9 cellular contexts compared by ENCODE assay signal in genomic region chr10:6062101-6062771, GRCh38. TPM values are rescaled to one million over a fixed set of nuclear protein-coding genes. Genes with fewer than 3 reads are reported as not detected.
DNase-seq lines count a peak whose midpoint lies in the region; ATAC-seq and TF ChIP-seq lines count a peak whose summit lies in the region.
"Had no signal": no experiment of that assay in that cellular context is flagged by ENCODE, and none has a peak within 500 bp of the region (broad histone marks: within the 10 kb centered on the region; RNA-seq: fewer than 3 reads in every experiment).

Gene IL2RA (minus strand): TSS chr10:6062367. CDS start chr10:6062151, 216 bp downstream.

- no peak within 1 kb of the TSS for H2BK15ac ChIP-seq in neuronal stem cell (ENCODE audit: low read length)

- POLR2A ChIA-PET in naive thymus-derived CD4-positive, alpha-beta T cell (lab: Charles Lee): interaction anchor here (0.7 to 2.4 kb wide), 9 partner anchors 9 to 360 kb away, joined by 3 to 13 read pairs (median 4); no protein-coding TSS in a partner anchor

- no peak within 1 kb of the TSS for H3K4ac ChIP-seq in neuronal stem cell (ENCODE audit: low read length)

- CTCF ChIA-PET in naive thymus-derived CD4-positive, alpha-beta T cell (lab: Charles Lee): interaction anchor here (0.5 to 3.1 kb wide), 3 partner anchors 11 to 46 kb away, joined by 3 to 10 read pairs (median 7); no protein-coding TSS in a partner anchor

- H3K9ac ChIP-seq in SU-DHL-6 (ENCODE audit: low read length): peak within 1 kb of the TSS; percentile 3; the same call in 1 of the 2 replicates
- no peak within 1 kb of the TSS for H3K9ac ChIP-seq in neuronal stem cell (ENCODE audit: low read depth, low read length, poor library complexity)

- 41% methylated on average over 18 of the region's 18 CpGs for WGBS in thymus
- WGBS in neuronal stem cell (ENCODE audit: extremely low coverage in 2 of 2, insufficient read length in 2 of 2, insufficient replicate concordance in 1 of 2), 2 donors: no CpG with 5 or more reads among the region's 18 CpGs

- H2BK12ac ChIP-seq in neuronal stem cell (ENCODE audit: low read length): no peak within 1 kb of the TSS

- no peak for TF ChIP-seq CTCF in SU-DHL-6 (IDR thresholded peaks at IDR 0.05; ENCODE audit: insufficient read depth, low read length, poor library complexity, severe bottlenecking)

- no peak within 1 kb of the TSS for H4K91ac ChIP-seq in neuronal stem cell (ENCODE audit: low read depth, low read length, poor library complexity)

- H3K36me3 Mint-ChIP-seq in naive thymus-derived CD4-positive, alpha-beta T cell: peaks cover 0 to 45% (median 0%) of the 10 kb centered on the region in 5 donors

- peaks cover 43 to 82% (median 71%) of the 10 kb centered on the region in 7 donors for H3K4me1 Mint-ChIP-seq in naive thymus-derived CD4-positive, alpha-beta T cell

- H3K4me3 Mint-ChIP-seq in naive thymus-derived CD4-positive, alpha-beta T cell: peak within 1 kb of the TSS; percentile 77 to 91 (median 86)

- no peak within 1 kb of the TSS for H2BK120ac ChIP-seq in neuronal stem cell (ENCODE audit: low read depth, low read length)

- no peaks in the 10 kb centered on the region for H3K79me1 ChIP-seq in neuronal stem cell (ENCODE audit: low read depth, low read length)

- peak within 1 kb of the TSS; percentile 34 for H3K4me2 ChIP-seq in SU-DHL-6 (ENCODE audit: low read depth, low read length, poor library complexity, severe bottlenecking)
- H3K4me2 ChIP-seq in neuronal stem cell (ENCODE audit: insufficient read depth, low read length, poor library complexity, severe bottlenecking): no peak within 1 kb of the TSS

- H4K8ac ChIP-seq in neuronal stem cell (ENCODE audit: low read depth, low read length): no peak within 1 kb of the TSS

- ATAC-seq in naive thymus-derived CD4-positive, alpha-beta T cell: peak; percentile 92
- no peak for ATAC-seq in HG02763 (IDR thresholded peaks at IDR 0.05; ENCODE audit: unreplicated experiment)

- no peaks in the 10 kb centered on the region for H4K20me1 ChIP-seq in SU-DHL-6 (ENCODE audit: low read depth, low read length)

- H3K4me1 ChIP-seq in naive thymus-derived CD4-positive, alpha-beta T cell (ENCODE audit: control insufficient read depth in 2 of 2, insufficient read depth in 2 of 2, low read length in 2 of 2): peaks cover 16 to 27% of the 10 kb centered on the region in 2 donors
- H3K4me1 ChIP-seq in thymus (ENCODE audit: control insufficient read depth, insufficient read depth, low read length) (peaks cover 10% of the 10 kb centered on the region), neuronal stem cell (ENCODE audit: control insufficient read depth in 2 of 2, insufficient read depth in 1 of 2, low read depth in 1 of 2, low read length in 2 of 2) (no peaks in the 10 kb centered on the region)

- no peak within 1 kb of the TSS for H2BK5ac ChIP-seq in neuronal stem cell (ENCODE audit: low read length)

- no peaks in the 10 kb centered on the region for H3K36me3 ChIP-seq in SU-DHL-6 (ENCODE audit: low read length)
- H3K36me3 ChIP-seq in naive thymus-derived CD4-positive, alpha-beta T cell (ENCODE audit: control insufficient read depth in 2 of 3, insufficient read depth in 3 of 3, low read length in 3 of 3): no peaks in the 10 kb centered on the region
- H3K36me3 ChIP-seq in thymus (ENCODE audit: control insufficient read depth, insufficient read depth): no peaks in the 10 kb centered on the region
- no peaks in the 10 kb centered on the region for H3K36me3 ChIP-seq in neuronal stem cell (replicated peaks in 1 of 2; ENCODE audit: control insufficient read depth in 2 of 2, insufficient read depth in 2 of 2, low read length in 2 of 2)
- H3K36me3 ChIP-seq: brain microvascular endothelial cell had no signal

- intact Hi-C loops in naive thymus-derived CD4-positive, alpha-beta T cell (cut with micrococcal nuclease): loop anchor here (1.0 kb wide), 6 partner anchors 9 to 48 kb away; no protein-coding TSS in a partner anchor

- no peak within 1 kb of the TSS for H3K23ac ChIP-seq in neuronal stem cell (ENCODE audit: low read depth, low read length, poor library complexity)

- peaks cover 0 to 4% (median 0%) of the 10 kb centered on the region in 11 donors for H3K9me3 Mint-ChIP-seq in naive thymus-derived CD4-positive, alpha-beta T cell

- H3K4me3 ChIP-seq in SU-DHL-6 (ENCODE audit: insufficient read depth, low read length, poor library complexity, severe bottlenecking) (no peak within 1 kb of the TSS), thymus (ENCODE audit: low read length) (peak within 1 kb of the TSS; percentile 13), neuronal stem cell (ENCODE audit: low read length in 2 of 2) (no peak within 1 kb of the TSS)
- H3K4me3 ChIP-seq in naive thymus-derived CD4-positive, alpha-beta T cell (ENCODE audit: low read length): peak within 1 kb of the TSS; percentile 54

- DNase-seq in activated T-helper 1 cell treated with Interleukin-2 at 50 U/mL for 16 hours (ENCODE audit: low read depth) (peak; percentile 34), neuronal stem cell (ENCODE audit: low spot score) (no peak), amniotic stem cell (lab: John Stamatoyannopoulos, UW) (no peak)
- DNase-seq in naive thymus-derived CD4-positive, alpha-beta T cell: peak in 8 of 9 donors; percentile 57 to 79 (median 74)
- DNase-seq: brain microvascular endothelial cell, OCI-M1 had no signal

- no peak within 1 kb of the TSS for H3K18ac ChIP-seq in neuronal stem cell (ENCODE audit: low read length)

- H3K14ac ChIP-seq in neuronal stem cell (ENCODE audit: low read length): no peak within 1 kb of the TSS

- H2AFZ ChIP-seq in SU-DHL-6 (ENCODE audit: low read depth, low read length, severe bottlenecking) (peak within 1 kb of the TSS; percentile 9), neuronal stem cell (ENCODE audit: low read length) (no peak within 1 kb of the TSS)

- H2AK5ac ChIP-seq in neuronal stem cell (ENCODE audit: low read depth, low read length): no peak within 1 kb of the TSS

- H3K9me2 ChIP-seq in SU-DHL-6 (replicated peaks; ENCODE audit: insufficient read depth, low read length): no peaks in the 10 kb centered on the region

- peak within 1 kb of the TSS; percentile 75 to 94 (median 85) for H3K27ac Mint-ChIP-seq in naive thymus-derived CD4-positive, alpha-beta T cell

- H3K9me3 ChIP-seq in SU-DHL-6 (ENCODE audit: insufficient read depth, low read length): no peaks in the 10 kb centered on the region
- H3K9me3 ChIP-seq in naive thymus-derived CD4-positive, alpha-beta T cell (ENCODE audit: control insufficient read depth in 2 of 3, low read length in 3 of 3): no peaks in the 10 kb centered on the region
- no peaks in the 10 kb centered on the region for H3K9me3 ChIP-seq in thymus (ENCODE audit: control insufficient read depth)
- H3K9me3 ChIP-seq in neuronal stem cell (replicated peaks in 1 of 2; ENCODE audit: control insufficient read depth in 2 of 2, insufficient read depth in 1 of 2, low read depth in 1 of 2, low read length in 2 of 2): no peaks in the 10 kb centered on the region

- no peaks in the 10 kb centered on the region for H3K79me2 ChIP-seq in SU-DHL-6 (ENCODE audit: insufficient read depth, low read length)

- no peak within 1 kb of the TSS for H3K27ac ChIP-seq in SU-DHL-6 (ENCODE audit: low read depth, low read length)
- peak within 1 kb of the TSS; percentile 70 for H3K27ac ChIP-seq in naive thymus-derived CD4-positive, alpha-beta T cell (ENCODE audit: low read depth, low read length)
- H3K27ac ChIP-seq in thymus (ENCODE audit: low read depth): peak within 1 kb of the TSS; percentile 40
- H3K27ac ChIP-seq in neuronal stem cell (replicated peaks; ENCODE audit: low read length): no peak within 1 kb of the TSS
- H3K27ac ChIP-seq: brain microvascular endothelial cell had no signal

- H3K27me3 Mint-ChIP-seq in naive thymus-derived CD4-positive, alpha-beta T cell: no peaks in the 10 kb centered on the region

- H3F3A ChIP-seq in SU-DHL-6 (ENCODE audit: insufficient read depth): peaks cover 4% of the 10 kb centered on the region; the same call in 1 of the 2 replicates

- H3K27me3 ChIP-seq in SU-DHL-6 (ENCODE audit: low read length) (no peaks in the 10 kb centered on the region), thymus (ENCODE audit: control insufficient read depth, insufficient read depth) (peaks cover 6% of the 10 kb centered on the region), neuronal stem cell (ENCODE audit: control insufficient read depth in 3 of 3, insufficient read depth in 3 of 3, low read depth in 1 of 3, low read length in 3 of 3) (peaks cover 0 to 10% (median 0%) of the 10 kb centered on the region in 3 experiments)
- no peaks in the 10 kb centered on the region for H3K27me3 ChIP-seq in naive thymus-derived CD4-positive, alpha-beta T cell (ENCODE audit: control insufficient read depth in 2 of 2, insufficient read depth in 2 of 2, low read length in 2 of 2)

RNA-seq across cellular contexts. Expression of gene IL2RA, which starts in this region (rescaled TPM):
- total RNA-seq in naive thymus-derived CD4-positive, alpha-beta T cell: 100 to 1,000 TPM in 1 of 5 experiments, 10 to 100 TPM in 1, 1 to 10 TPM in 3; 2.5 to 266 (median 6.7) TPM
- 1 to 10 TPM in 1 of 2 donors, under 1 TPM in 1; 0.85 to 3.0 TPM for polyA plus RNA-seq in naive thymus-derived CD4-positive, alpha-beta T cell
- 13.0 TPM for polyA plus RNA-seq in thymus
- polyA plus RNA-seq in neuronal stem cell (2013, experiment 1 of 2): not detected
- not detected for polyA plus RNA-seq in neuronal stem cell (2013, experiment 2 of 2)

Comparison
In these comparisons a context has a peak if more than half of its experiments do, and no peak if none do; other contexts are left out.
1. H3K27ac ChIP-seq: peak in naive thymus-derived CD4-positive, alpha-beta T cell (single experiment) and thymus (single experiment); none in SU-DHL-6 (single experiment) and neuronal stem cell (single experiment).
2. H3K4me3 ChIP-seq: peak in naive thymus-derived CD4-positive, alpha-beta T cell (single experiment) and thymus (single experiment); none in SU-DHL-6 (single experiment) and neuronal stem cell (0 of 2).
3. DNase-seq: peak in activated T-helper 1 cell treated with Interleukin-2 at 50 U/mL for 16 hours (single experiment) and naive thymus-derived CD4-positive, alpha-beta T cell (8 of 9); none in neuronal stem cell (single experiment) and amniotic stem cell (single experiment).